1 cellular context compared by ENCODE assay signal in genomic region chr2:102070058-102070642, GRCh38.
A peak's percentile ranks its signal among the peaks of the same experiment; 100 is the strongest.
TF ChIP-seq lines count a peak whose summit lies in the region.

No MANE protein-coding gene starts in this region.

TF ChIP-seq in K562, 482 proteins besides CTCF, POLR2A, EP300 and RAD21 (continued from another document and continues in another):
- TF ChIP-seq, protein P1, sequence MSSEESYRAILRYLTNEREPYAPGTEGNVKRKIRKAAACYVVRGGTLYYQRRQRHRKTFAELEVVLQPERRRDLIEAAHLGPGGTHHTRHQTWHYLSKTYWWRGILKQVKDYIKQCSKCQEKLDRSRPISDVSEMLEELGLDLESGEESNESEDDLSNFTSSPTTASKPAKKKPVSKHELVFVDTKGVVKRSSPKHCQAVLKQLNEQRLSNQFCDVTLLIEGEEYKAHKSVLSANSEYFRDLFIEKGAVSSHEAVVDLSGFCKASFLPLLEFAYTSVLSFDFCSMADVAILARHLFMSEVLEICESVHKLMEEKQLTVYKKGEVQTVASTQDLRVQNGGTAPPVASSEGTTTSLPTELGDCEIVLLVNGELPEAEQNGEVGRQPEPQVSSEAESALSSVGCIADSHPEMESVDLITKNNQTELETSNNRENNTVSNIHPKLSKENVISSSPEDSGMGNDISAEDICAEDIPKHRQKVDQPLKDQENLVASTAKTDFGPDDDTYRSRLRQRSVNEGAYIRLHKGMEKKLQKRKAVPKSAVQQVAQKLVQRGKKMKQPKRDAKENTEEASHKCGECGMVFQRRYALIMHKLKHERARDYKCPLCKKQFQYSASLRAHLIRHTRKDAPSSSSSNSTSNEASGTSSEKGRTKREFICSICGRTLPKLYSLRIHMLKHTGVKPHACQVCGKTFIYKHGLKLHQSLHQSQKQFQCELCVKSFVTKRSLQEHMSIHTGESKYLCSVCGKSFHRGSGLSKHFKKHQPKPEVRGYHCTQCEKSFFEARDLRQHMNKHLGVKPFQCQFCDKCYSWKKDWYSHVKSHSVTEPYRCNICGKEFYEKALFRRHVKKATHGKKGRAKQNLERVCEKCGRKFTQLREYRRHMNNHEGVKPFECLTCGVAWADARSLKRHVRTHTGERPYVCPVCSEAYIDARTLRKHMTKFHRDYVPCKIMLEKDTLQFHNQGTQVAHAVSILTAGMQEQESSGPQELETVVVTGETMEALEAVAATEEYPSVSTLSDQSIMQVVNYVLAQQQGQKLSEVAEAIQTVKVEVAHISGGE (CRISPR knock-in tag; IDR thresholded peaks at IDR 0.05), result 0 out of 6 replicates have a peak, but pooled peaks of 1 of the 3 experiments have one; percentile 3
- TF ChIP-seq, protein P2, sequence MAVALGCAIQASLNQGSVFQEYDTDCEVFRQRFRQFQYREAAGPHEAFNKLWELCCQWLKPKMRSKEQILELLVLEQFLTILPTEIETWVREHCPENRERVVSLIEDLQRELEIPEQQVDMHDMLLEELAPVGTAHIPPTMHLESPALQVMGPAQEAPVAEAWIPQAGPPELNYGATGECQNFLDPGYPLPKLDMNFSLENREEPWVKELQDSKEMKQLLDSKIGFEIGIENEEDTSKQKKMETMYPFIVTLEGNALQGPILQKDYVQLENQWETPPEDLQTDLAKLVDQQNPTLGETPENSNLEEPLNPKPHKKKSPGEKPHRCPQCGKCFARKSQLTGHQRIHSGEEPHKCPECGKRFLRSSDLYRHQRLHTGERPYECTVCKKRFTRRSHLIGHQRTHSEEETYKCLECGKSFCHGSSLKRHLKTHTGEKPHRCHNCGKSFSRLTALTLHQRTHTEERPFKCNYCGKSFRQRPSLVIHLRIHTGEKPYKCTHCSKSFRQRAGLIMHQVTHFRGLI (CRISPR knock-in tag; IDR thresholded peaks at IDR 0.05), result no peak
- peak; percentile 55; the same call in 1 of the 2 replicates for TF ChIP-seq HLTF (IDR thresholded peaks at IDR 0.05)
- peak; percentile 42; the same call in 1 of the 2 replicates for TF ChIP-seq L3MBTL2 (IDR thresholded peaks at IDR 0.05)
- TF ChIP-seq ATF1 (CRISPR knock-in tag; IDR thresholded peaks at IDR 0.05), result no peak
- peak; percentile 59 for TF ChIP-seq ATF1 (tag; IDR thresholded peaks at IDR 0.05)
- TF ChIP-seq SP2 (IDR thresholded peaks at IDR 0.05; ENCODE audit: extremely low read depth, low read depth, low read length, poor library complexity, severe bottlenecking), result no peak
- TF ChIP-seq, protein P3, sequence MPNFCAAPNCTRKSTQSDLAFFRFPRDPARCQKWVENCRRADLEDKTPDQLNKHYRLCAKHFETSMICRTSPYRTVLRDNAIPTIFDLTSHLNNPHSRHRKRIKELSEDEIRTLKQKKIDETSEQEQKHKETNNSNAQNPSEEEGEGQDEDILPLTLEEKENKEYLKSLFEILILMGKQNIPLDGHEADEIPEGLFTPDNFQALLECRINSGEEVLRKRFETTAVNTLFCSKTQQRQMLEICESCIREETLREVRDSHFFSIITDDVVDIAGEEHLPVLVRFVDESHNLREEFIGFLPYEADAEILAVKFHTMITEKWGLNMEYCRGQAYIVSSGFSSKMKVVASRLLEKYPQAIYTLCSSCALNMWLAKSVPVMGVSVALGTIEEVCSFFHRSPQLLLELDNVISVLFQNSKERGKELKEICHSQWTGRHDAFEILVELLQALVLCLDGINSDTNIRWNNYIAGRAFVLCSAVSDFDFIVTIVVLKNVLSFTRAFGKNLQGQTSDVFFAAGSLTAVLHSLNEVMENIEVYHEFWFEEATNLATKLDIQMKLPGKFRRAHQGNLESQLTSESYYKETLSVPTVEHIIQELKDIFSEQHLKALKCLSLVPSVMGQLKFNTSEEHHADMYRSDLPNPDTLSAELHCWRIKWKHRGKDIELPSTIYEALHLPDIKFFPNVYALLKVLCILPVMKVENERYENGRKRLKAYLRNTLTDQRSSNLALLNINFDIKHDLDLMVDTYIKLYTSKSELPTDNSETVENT (CRISPR knock-in tag; IDR thresholded peaks at IDR 0.05), result no peak
- TF ChIP-seq, protein P4, sequence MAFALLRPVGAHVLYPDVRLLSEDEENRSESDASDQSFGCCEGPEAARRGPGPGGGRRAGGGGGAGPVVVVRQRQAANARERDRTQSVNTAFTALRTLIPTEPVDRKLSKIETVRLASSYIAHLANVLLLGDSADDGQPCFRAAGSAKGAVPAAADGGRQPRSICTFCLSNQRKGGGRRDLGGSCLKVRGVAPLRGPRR (CRISPR knock-in tag; IDR thresholded peaks at IDR 0.05), result no peak
- TF ChIP-seq, protein P5, sequence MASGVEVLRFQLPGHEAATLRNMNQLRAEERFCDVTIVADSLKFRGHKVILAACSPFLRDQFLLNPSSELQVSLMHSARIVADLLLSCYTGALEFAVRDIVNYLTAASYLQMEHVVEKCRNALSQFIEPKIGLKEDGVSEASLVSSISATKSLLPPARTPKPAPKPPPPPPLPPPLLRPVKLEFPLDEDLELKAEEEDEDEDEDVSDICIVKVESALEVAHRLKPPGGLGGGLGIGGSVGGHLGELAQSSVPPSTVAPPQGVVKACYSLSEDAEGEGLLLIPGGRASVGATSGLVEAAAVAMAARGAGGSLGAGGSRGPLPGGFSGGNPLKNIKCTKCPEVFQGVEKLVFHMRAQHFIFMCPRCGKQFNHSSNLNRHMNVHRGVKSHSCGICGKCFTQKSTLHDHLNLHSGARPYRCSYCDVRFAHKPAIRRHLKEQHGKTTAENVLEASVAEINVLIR (CRISPR knock-in tag; IDR thresholded peaks at IDR 0.05), result no peak
- no peak for TF ChIP-seq ZSCAN32 (CRISPR knock-in tag; IDR thresholded peaks at IDR 0.05)
- TF ChIP-seq POLR2G (IDR thresholded peaks at IDR 0.05; ENCODE audit: low read depth, low read length), result no peak
- no peak for TF ChIP-seq ZNF134 (CRISPR knock-in tag; conservative IDR thresholded peaks at IDR 0.05)
- TF ChIP-seq ZNF395 (CRISPR knock-in tag; IDR thresholded peaks at IDR 0.05), result 0 out of 2 replicates have a peak, but pooled peaks have one; percentile 38
- TF ChIP-seq DDX20 (tag; IDR thresholded peaks at IDR 0.05; ENCODE audit: low read depth), result no peak
- TF ChIP-seq NR0B1 (IDR thresholded peaks at IDR 0.05; ENCODE audit: partially characterized antibody), result no peak
- TF ChIP-seq ZKSCAN1 (IDR thresholded peaks at IDR 0.05; ENCODE audit: low read depth, low read length), result no peak
- no peak for TF ChIP-seq ZNF717 (CRISPR knock-in tag; IDR thresholded peaks at IDR 0.05)
- no peak for TF ChIP-seq NR2C1 (IDR thresholded peaks at IDR 0.05)
- TF ChIP-seq NR2C1 (tag; IDR thresholded peaks at IDR 0.05), result 0 out of 2 replicates have a peak, but pooled peaks have one; percentile 25
- peak; percentile 56; the same call in 1 of the 2 replicates for TF ChIP-seq ZBTB40 (IDR thresholded peaks at IDR 0.05)
- TF ChIP-seq ZBTB40 (CRISPR knock-in tag; IDR thresholded peaks at IDR 0.05), result no peak
- TF ChIP-seq EHMT2 (IDR thresholded peaks at IDR 0.05), result peak; percentile 74; the same call in 1 of the 2 replicates
- TF ChIP-seq TFAP4 (CRISPR knock-in tag; IDR thresholded peaks at IDR 0.05; ENCODE audit: borderline replicate concordance), result no peak
- peak in 1 of 2 experiments; percentile 76; a peak in 2 of 4 replicates for TF ChIP-seq SRF (CRISPR knock-in tag; IDR thresholded peaks at IDR 0.05)
- no peak for TF ChIP-seq ZNF431 (CRISPR knock-in tag; IDR thresholded peaks at IDR 0.05)
- no peak for TF ChIP-seq ZBTB9 (CRISPR knock-in tag; IDR thresholded peaks at IDR 0.05)
- no peak for TF ChIP-seq PTBP1 (IDR thresholded peaks at IDR 0.05; ENCODE audit: low read depth, low read length)
- TF ChIP-seq ZNF696 (CRISPR knock-in tag; conservative IDR thresholded peaks at IDR 0.05), result no peak
- TF ChIP-seq NR4A1 (CRISPR knock-in tag; IDR thresholded peaks at IDR 0.05), result no peak
- TF ChIP-seq NR4A1 (tag; IDR thresholded peaks at IDR 0.05), result no peak
